8 cellular contexts compared by ENCODE assay signal in the genomic region with DNA sequence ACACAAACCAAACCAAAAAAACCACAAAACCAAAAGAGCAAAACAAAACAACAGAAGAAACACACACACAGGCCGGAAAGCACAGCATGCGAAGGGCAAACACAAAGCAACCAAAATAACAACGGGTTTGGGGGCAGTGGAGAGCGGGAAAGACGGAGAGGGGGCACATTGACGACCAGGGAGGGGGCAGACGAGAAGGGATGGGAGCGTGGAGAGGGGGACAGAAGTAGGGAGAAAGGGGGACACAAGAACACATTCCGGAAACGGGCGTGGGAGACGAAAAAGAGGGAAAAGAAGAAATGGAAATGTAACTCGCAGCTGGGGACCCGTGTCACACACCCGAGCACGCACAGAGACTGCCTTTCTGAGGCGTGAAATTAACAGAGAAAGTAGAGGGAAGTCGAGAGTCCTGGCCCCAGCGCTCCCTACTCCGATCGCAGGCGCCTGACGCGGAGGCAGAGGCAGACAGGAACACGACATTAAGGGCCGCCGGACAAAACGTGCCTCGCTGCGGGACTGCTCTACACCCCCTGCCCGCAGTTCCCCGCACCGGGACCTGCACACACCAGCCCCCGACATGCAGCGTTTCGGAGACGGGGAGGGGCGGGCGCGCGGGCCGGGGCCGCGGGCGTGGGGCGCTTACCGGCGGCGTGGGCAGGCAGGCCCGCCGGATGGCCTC. TPM values are rescaled to one million over a fixed set of nuclear protein-coding genes. Genes with fewer than 3 reads are reported as not detected.
DNase-seq lines count a peak whose midpoint lies in the region; ATAC-seq, FAIRE-seq and TF ChIP-seq lines count a peak whose summit lies in the region.

No MANE protein-coding gene starts in this region.

- H3K4me3 Mint-ChIP-seq in astrocyte (ENCODE audit: unreplicated experiment) = no peak overlapping the region
- peak overlapping the region; percentile 82 to 94 (median 92) for H3K4me3 Mint-ChIP-seq in naive B cell

- H3K9ac ChIP-seq in IMR-90 (ENCODE audit: low read depth, low read length) (no peak overlapping the region), astrocyte (ENCODE audit: low read length) (no peak overlapping the region)

- no peak overlapping the region; the same call in 1 of the 2 replicates for H3K4me2 ChIP-seq in IMR-90 (ENCODE audit: low read depth, low read length)
- peak overlapping the region; percentile 77 for H3K4me2 ChIP-seq in astrocyte (ENCODE audit: low read length)

- no TSS peak for BruUV-seq in IMR-90 (replicated peaks; lab: Mats Ljungman, UMichigan)

- H4K91ac ChIP-seq in IMR-90 (ENCODE audit: insufficient read depth, low read depth, low read length) = no peak overlapping the region

- H3K4me1 ChIP-seq in IMR-90 (ENCODE audit: control insufficient read depth, insufficient read depth, low read length) = no peaks in the 10 kb centered on the region; the same call in none of the 2 replicates
- H3K4me1 ChIP-seq in astrocyte (ENCODE audit: insufficient read depth, low read length) = peaks cover 7% of the 10 kb centered on the region

- H3K36me3 Mint-ChIP-seq in astrocyte (ENCODE audit: low read depth, unreplicated experiment) = no peaks in the 10 kb centered on the region
- peaks cover 5 to 24% of the 10 kb centered on the region in 2 donors for H3K36me3 Mint-ChIP-seq in naive B cell

- H2AK9ac ChIP-seq in IMR-90 (replicated peaks; ENCODE audit: low read depth, low read length, poor library complexity) = no peak overlapping the region

- H3K9me1 ChIP-seq in IMR-90 (ENCODE audit: insufficient read depth, low read length) = no peaks in the 10 kb centered on the region

- H3K23ac ChIP-seq in IMR-90 (ENCODE audit: low read depth, low read length) = no peak overlapping the region; the same call in 1 of the 2 replicates

- H3K4ac ChIP-seq in IMR-90 (ENCODE audit: low read depth, low read length) = no peak overlapping the region

- no peak overlapping the region for H3K18ac ChIP-seq in IMR-90 (ENCODE audit: low read depth, low read length)

- peak overlapping the region; percentile 49 for H3K4me3 ChIP-seq in GM12864 (ENCODE audit: low read depth, low read length)
- no peak overlapping the region for H3K4me3 ChIP-seq in IMR-90 (ENCODE audit: insufficient read depth, low read depth, low read length)
- no peak overlapping the region for H3K4me3 ChIP-seq in astrocyte (ENCODE audit: insufficient read depth, low read depth, low read length)

- no peak for TF ChIP-seq POLR2A in IMR-90 (IDR thresholded peaks at IDR 0.05; ENCODE audit: low read depth, low read length)

- POLR2A ChIA-PET in IMR-90 (lab: Charles Lee; ENCODE audit: unreplicated experiment) = no interaction called here

- no peak overlapping the region for H2AK5ac ChIP-seq in IMR-90 (ENCODE audit: low read depth, low read length)

- DNase-seq in GM12864 (ENCODE audit: low read depth) (no peak), IMR-90 (no peak), astrocyte (ENCODE audit: low read depth) (no peak), naive B cell (no peak), hypothalamus (lab: John Stamatoyannopoulos, UW) (no peak), NCI-H2227 treated with DMSO at 0.1 percent for 48 hours (lab: John Stamatoyannopoulos, UW) (no peak)
- no peak for DNase-seq in NK-92 treated with Interleukin-12 subunit alpha and Interleukin-12 subunit beta, amount 100 ng/mL, for 24 hours (lab: John Stamatoyannopoulos, UW)

- no peak for FAIRE-seq in astrocyte (lab: Jason Lieb, UNC)

- H2BK5ac ChIP-seq in IMR-90 (ENCODE audit: low read depth, low read length, poor library complexity, severe bottlenecking) = no peak overlapping the region

- H4K20me1 ChIP-seq in IMR-90 (ENCODE audit: insufficient read depth, low read length) (no peaks in the 10 kb centered on the region; the same call in 1 of the 2 replicates), astrocyte (ENCODE audit: insufficient read depth, low read length) (peaks cover 17% of the 10 kb centered on the region)

- peak; percentile 4 for ATAC-seq in GM21367 (IDR thresholded peaks at IDR 0.05; ENCODE audit: unreplicated experiment)
- peak; percentile 34 for ATAC-seq in IMR-90 (ENCODE audit: low read depth)
- ATAC-seq in naive B cell (ENCODE audit: low read depth in 2 of 2) = peak; percentile 38 to 42

- H3K9me3 Mint-ChIP-seq in astrocyte (ENCODE audit: unreplicated experiment) (peaks cover 28% of the 10 kb centered on the region), naive B cell (peaks cover 0 to 45% (median 20%) of the 10 kb centered on the region in 7 donors)

- H2AFZ ChIP-seq in IMR-90 (replicated peaks; ENCODE audit: low read length, poor library complexity) (peak overlapping the region; percentile 73), astrocyte (ENCODE audit: low read depth, low read length) (peak overlapping the region; percentile 52)

- intact Hi-C loops in IMR-90 (cut with micrococcal nuclease) = no loop called here

- H3K79me1 ChIP-seq in IMR-90 (ENCODE audit: low read depth in 1 of 2, low read length in 2 of 2) = no peaks in the 10 kb centered on the region

- in situ Hi-C loops in IMR-90 (cut with MboI; ENCODE audit: low sequenced_read_pairs) = no loop called here

- H2BK120ac ChIP-seq in IMR-90 (ENCODE audit: low read depth, low read length) = no peak overlapping the region

- peaks cover 1% of the 10 kb centered on the region for H3K4me1 Mint-ChIP-seq in astrocyte (ENCODE audit: low read depth, unreplicated experiment)
- H3K4me1 Mint-ChIP-seq in naive B cell = peaks cover 41 to 47% (median 46%) of the 10 kb centered on the region in 3 donors

- H3K27ac Mint-ChIP-seq in astrocyte (ENCODE audit: unreplicated experiment) (peak overlapping the region; percentile 83), naive B cell (peak overlapping the region in 5 of 6 donors; percentile 15 to 98 (median 94))

- no peak overlapping the region for H3K14ac ChIP-seq in IMR-90 (replicated peaks; ENCODE audit: low read depth, low read length)

- no peak for TF ChIP-seq RAD21 in IMR-90 (IDR thresholded peaks at IDR 0.05; ENCODE audit: low read length)

- H4K8ac ChIP-seq in IMR-90 (ENCODE audit: low read depth in 2 of 2, low read length in 2 of 2) = no peak overlapping the region

- no peak overlapping the region for H3K56ac ChIP-seq in IMR-90 (ENCODE audit: extremely low read depth, insufficient read depth, low read length)

- H3K36me3 ChIP-seq in IMR-90 (ENCODE audit: control insufficient read depth, insufficient read depth, low read length) = no peaks in the 10 kb centered on the region
- H3K36me3 ChIP-seq in astrocyte (ENCODE audit: insufficient read depth, low read length) = no peaks in the 10 kb centered on the region

- no peaks in the 10 kb centered on the region for H3K79me2 ChIP-seq in astrocyte (ENCODE audit: insufficient read depth, low read length)

- no peak overlapping the region for H2BK20ac ChIP-seq in IMR-90 (ENCODE audit: low read depth, low read length)

- 2% methylated on average over 24 of the region's 51 CpGs; no CpG with 5 or more reads in 1 of the 2 experiments for WGBS in IMR-90 (ENCODE audit: extremely low coverage in 2 of 2, insufficient read length in 1 of 2), 2 experiments

- H3K27me3 Mint-ChIP-seq in astrocyte (ENCODE audit: low read depth, unreplicated experiment) = peaks cover 86% of the 10 kb centered on the region
- H3K27me3 Mint-ChIP-seq in naive B cell = peaks cover 82 to 88% (median 88%) of the 10 kb centered on the region in 3 donors

- H3K27me3 ChIP-seq in IMR-90 (ENCODE audit: control insufficient read depth, insufficient read depth, low read length) = peaks cover 87% of the 10 kb centered on the region
- H3K27me3 ChIP-seq in astrocyte (ENCODE audit: insufficient read depth, low read length) = peaks cover 92% of the 10 kb centered on the region

- no peak overlapping the region for H4K5ac ChIP-seq in IMR-90 (ENCODE audit: low read depth, low read length)

- H2BK15ac ChIP-seq in IMR-90 (ENCODE audit: low read depth, low read length) = no peak overlapping the region

- CTCF ChIA-PET in IMR-90 (lab: Yijun Ruan, JAX) = no interaction called here

- TF ChIP-seq CTCF in GM12864 (IDR thresholded peaks at IDR 0.05; ENCODE audit: low read depth, low read length, missing control alignments) (no peak), IMR-90 (conservative IDR thresholded peaks at IDR 0.05; ENCODE audit: low read depth, low read length) (no peak), astrocyte (IDR thresholded peaks at IDR 0.05; ENCODE audit: insufficient read depth, low read depth, low read length) (no peak)

- dilution Hi-C loops in IMR-90 (cut with HindIII; ENCODE audit: low sequenced_read_pairs, unreplicated experiment) = no loop called here

- peaks cover 16% of the 10 kb centered on the region; the same call in 1 of the 2 replicates for H3K9me3 ChIP-seq in IMR-90 (ENCODE audit: control insufficient read depth, insufficient read depth, low read length)
- no peaks in the 10 kb centered on the region for H3K9me3 ChIP-seq in astrocyte (ENCODE audit: insufficient read depth, low read depth, low read length)

- H3K27ac ChIP-seq in IMR-90 (ENCODE audit: insufficient read depth, low read length) (no peak overlapping the region), astrocyte (ENCODE audit: low read depth, low read length) (no peak overlapping the region)

TF ChIP-seq in IMR-90, 13 proteins besides CTCF, POLR2A, EP300 and RAD21:
- TF ChIP-seq MAFK (IDR thresholded peaks at IDR 0.05; ENCODE audit: low read depth, low read length) (no peak), NFE2L2 (IDR thresholded peaks at IDR 0.05; ENCODE audit: low read depth, low read length) (no peak), MXI1 (IDR thresholded peaks at IDR 0.05; ENCODE audit: borderline replicate concordance, low read depth, low read length) (no peak)
- TF ChIP-seq, protein P1, sequence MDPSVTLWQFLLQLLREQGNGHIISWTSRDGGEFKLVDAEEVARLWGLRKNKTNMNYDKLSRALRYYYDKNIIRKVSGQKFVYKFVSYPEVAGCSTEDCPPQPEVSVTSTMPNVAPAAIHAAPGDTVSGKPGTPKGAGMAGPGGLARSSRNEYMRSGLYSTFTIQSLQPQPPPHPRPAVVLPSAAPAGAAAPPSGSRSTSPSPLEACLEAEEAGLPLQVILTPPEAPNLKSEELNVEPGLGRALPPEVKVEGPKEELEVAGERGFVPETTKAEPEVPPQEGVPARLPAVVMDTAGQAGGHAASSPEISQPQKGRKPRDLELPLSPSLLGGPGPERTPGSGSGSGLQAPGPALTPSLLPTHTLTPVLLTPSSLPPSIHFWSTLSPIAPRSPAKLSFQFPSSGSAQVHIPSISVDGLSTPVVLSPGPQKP (IDR thresholded peaks at IDR 0.05; ENCODE audit: borderline replicate concordance, low read depth, low read length) = no peak

RNA-seq across cellular contexts. Expression of a gene that starts 0.7 kb away (rescaled TPM):
- not detected in 2 replicates for total RNA-seq in IMR-90 (2012; rRNA removed)
- polyA plus RNA-seq in IMR-90 (2012; rRNA removed) = 0.02 TPM in 1 of 2 replicates, not detected in the other
- not detected in 2 replicates for polyA plus RNA-seq in IMR-90 (2012; cell fraction: cytosol; rRNA removed)
- polyA plus RNA-seq in IMR-90 (2012; cell fraction: nucleus; rRNA removed; ENCODE audit: low replicate concordance) = 0.02 TPM in 2 replicates
- not detected in 2 replicates for total RNA-seq in astrocyte
- not detected for polyA plus RNA-seq in naive B cell (ENCODE audit: low read depth in 6 of 6)

RNA-seq across cellular contexts. Expression of a gene that starts 56.3 kb away (rescaled TPM):
- total RNA-seq in IMR-90 (2012; rRNA removed) = 11.8 and 19.7 TPM in 2 replicates
- 3.5 and 4.4 TPM in 2 replicates for polyA plus RNA-seq in IMR-90 (2012; rRNA removed)
- 0.44 and 0.49 TPM in 2 replicates for polyA plus RNA-seq in IMR-90 (2012; cell fraction: cytosol; rRNA removed)
- 0.30 and 2.4 TPM in 2 replicates for polyA plus RNA-seq in IMR-90 (2012; cell fraction: nucleus; rRNA removed; ENCODE audit: low replicate concordance)
- 12.8 and 13.2 TPM in 2 replicates for total RNA-seq in astrocyte
- polyA plus RNA-seq in naive B cell (ENCODE audit: low read depth in 6 of 6) = 10 to 100 TPM in 5 of 6 donors, under 1 TPM in 1; 1.00 to 18.5 (median 15.3) TPM
